ENCODE assay signal across 11 cellular contexts in the genomic region with DNA sequence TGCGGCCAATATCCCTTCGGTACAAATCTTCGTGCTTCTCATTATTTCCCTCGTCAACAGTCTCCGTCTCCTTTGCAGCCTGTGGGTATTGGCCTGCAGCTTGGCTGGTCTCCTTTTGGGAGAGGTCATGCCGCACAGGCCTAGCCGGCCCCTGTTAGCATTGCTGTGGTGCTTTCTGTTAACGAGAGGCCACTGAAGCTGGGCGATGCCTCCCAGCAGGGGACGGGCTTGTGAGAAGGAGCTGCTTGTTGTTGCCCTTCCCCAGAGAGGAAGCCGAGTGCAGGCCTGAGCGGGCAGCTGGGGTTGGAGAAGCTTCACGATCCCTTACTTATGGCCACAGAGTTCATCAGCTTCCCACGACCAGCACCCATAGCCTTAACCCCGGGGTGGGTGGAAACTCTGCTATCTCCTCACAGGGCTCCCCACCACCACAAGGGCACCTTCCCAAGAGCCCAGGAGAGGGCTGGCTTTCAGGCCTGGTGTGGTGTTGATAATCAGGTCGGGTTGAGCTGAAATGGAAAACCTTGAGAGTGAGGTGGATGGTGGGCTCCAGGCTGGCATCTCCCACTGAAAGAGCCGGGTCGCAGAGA.
A peak's percentile ranks its signal among the peaks of the same experiment; 100 is the strongest.
DNase-seq lines count a peak whose midpoint lies in the region; ATAC-seq and FAIRE-seq lines count a peak whose summit lies in the region.
"Had no signal": no experiment of that assay in that cellular context is flagged by ENCODE, and none has a peak within 500 bp of the region (broad histone marks: within the 10 kb centered on the region; RNA-seq: fewer than 3 reads in every experiment).

No MANE protein-coding gene starts in this region.

- peaks cover 84% of the 10 kb centered on the region for H3K4me1 Mint-ChIP-seq in dendritic cell treated with granulocyte-macrophage colony-stimulating factor and Interleukin-4, amounts not matched to agents 40 ng/mL and 50 ng/mL, for 4 days (ENCODE audit: low read depth)
- peaks cover 11% of the 10 kb centered on the region for H3K4me1 Mint-ChIP-seq in stimulated activated memory B cell treated with anti-CD40 and anti-IgM and Interleukin-4, amounts not matched to agents 10 μg/mL and 1 μg/mL and 100 μg/mL, for 72 hours
- peaks cover 4% of the 10 kb centered on the region for H3K4me1 Mint-ChIP-seq in activated CD8-positive, alpha-beta memory T cell treated with anti-CD3 and anti-CD28 coated beads, Interleukin-2, amount 10 ng/mL, durations not matched to agents 7 days and 5 days

- no peaks in the 10 kb centered on the region for H3K36me3 Mint-ChIP-seq in dendritic cell treated with granulocyte-macrophage colony-stimulating factor and Interleukin-4, amounts not matched to agents 40 ng/mL and 50 ng/mL, for 4 days (ENCODE audit: low read depth)
- no peaks in the 10 kb centered on the region for H3K36me3 Mint-ChIP-seq in stimulated activated memory B cell treated with anti-CD40 and anti-IgM and Interleukin-4, amounts not matched to agents 10 μg/mL and 1 μg/mL and 100 μg/mL, for 72 hours
- no peaks in the 10 kb centered on the region for H3K36me3 Mint-ChIP-seq in activated CD8-positive, alpha-beta memory T cell treated with anti-CD3 and anti-CD28 coated beads, Interleukin-2, amount 10 ng/mL, durations not matched to agents 7 days and 5 days

- H3K9me3 ChIP-seq in mesodermal cell (ENCODE audit: control insufficient read depth, low read length): no peaks in the 10 kb centered on the region

- intact Hi-C loops in dendritic cell treated with granulocyte-macrophage colony-stimulating factor and Interleukin-4, amounts not matched to agents 40 ng/mL and 50 ng/mL, for 4 days (cut with micrococcal nuclease): no loop called here

- H3K4me3 Mint-ChIP-seq in dendritic cell treated with granulocyte-macrophage colony-stimulating factor and Interleukin-4, amounts not matched to agents 40 ng/mL and 50 ng/mL, for 4 days: no peak overlapping the region
- H3K4me3 Mint-ChIP-seq in stimulated activated memory B cell treated with anti-CD40 and anti-IgM and Interleukin-4, amounts not matched to agents 10 μg/mL and 1 μg/mL and 100 μg/mL, for 72 hours: no peak overlapping the region
- H3K4me3 Mint-ChIP-seq in activated CD8-positive, alpha-beta memory T cell treated with anti-CD3 and anti-CD28 coated beads, Interleukin-2, amount 10 ng/mL, durations not matched to agents 7 days and 5 days: no peak overlapping the region

- peak overlapping the region; percentile 48 for H3K27ac Mint-ChIP-seq in dendritic cell treated with granulocyte-macrophage colony-stimulating factor and Interleukin-4, amounts not matched to agents 40 ng/mL and 50 ng/mL, for 4 days
- peak overlapping the region; percentile 39 for H3K27ac Mint-ChIP-seq in stimulated activated memory B cell treated with anti-CD40 and anti-IgM and Interleukin-4, amounts not matched to agents 10 μg/mL and 1 μg/mL and 100 μg/mL, for 72 hours
- H3K27ac Mint-ChIP-seq in activated CD8-positive, alpha-beta memory T cell treated with anti-CD3 and anti-CD28 coated beads, Interleukin-2, amount 10 ng/mL, durations not matched to agents 7 days and 5 days: no peak overlapping the region

- H3K36me3 ChIP-seq in mesodermal cell (ENCODE audit: control insufficient read depth, insufficient read depth, low read length): no peaks in the 10 kb centered on the region

- no peak overlapping the region for H3K4me3 ChIP-seq in mesodermal cell (ENCODE audit: extremely low read depth, insufficient read depth, low read length, poor library complexity, severe bottlenecking)

- no peaks in the 10 kb centered on the region for H3K9me3 Mint-ChIP-seq in dendritic cell treated with granulocyte-macrophage colony-stimulating factor and Interleukin-4, amounts not matched to agents 40 ng/mL and 50 ng/mL, for 4 days
- no peaks in the 10 kb centered on the region for H3K9me3 Mint-ChIP-seq in stimulated activated memory B cell treated with anti-CD40 and anti-IgM and Interleukin-4, amounts not matched to agents 10 μg/mL and 1 μg/mL and 100 μg/mL, for 72 hours
- H3K9me3 Mint-ChIP-seq in activated CD8-positive, alpha-beta memory T cell treated with anti-CD3 and anti-CD28 coated beads, Interleukin-2, amount 10 ng/mL, durations not matched to agents 7 days and 5 days (ENCODE audit: low read depth): no peaks in the 10 kb centered on the region

- CTCF ChIA-PET in activated CD8-positive, alpha-beta memory T cell treated with anti-CD3 and anti-CD28 coated beads, Interleukin-2, amount 10 ng/mL, durations not matched to agents 7 days and 5 days (lab: Charles Lee): no interaction called here

- FAIRE-seq in HTR-8/SVneo (lab: Jason Lieb, UNC): peak; percentile 54
- FAIRE-seq: bronchial epithelial cell had no signal

- ATAC-seq in stimulated activated memory B cell treated with anti-CD40 and anti-IgM and Interleukin-4, amounts not matched to agents 10 μg/mL and 1 μg/mL and 100 μg/mL, for 72 hours: no peak
- ATAC-seq in activated CD8-positive, alpha-beta memory T cell treated with anti-CD3 and anti-CD28 coated beads, Interleukin-2, amount 10 ng/mL, durations not matched to agents 7 days and 5 days: no peak
- ATAC-seq in GM21423 (IDR thresholded peaks at IDR 0.05; ENCODE audit: unreplicated experiment) (no peak), HG03025 (IDR thresholded peaks at IDR 0.05; ENCODE audit: low FRiP score, unreplicated experiment) (no peak), GM18907 (IDR thresholded peaks at IDR 0.05; ENCODE audit: unreplicated experiment) (no peak)

- 91% methylated on average over 8 to 15 of the region's 18 CpGs for WGBS in mesodermal cell (ENCODE audit: insufficient coverage in 2 of 2), 2 experiments

- H3K27ac ChIP-seq in mesodermal cell (ENCODE audit: low read depth, low read length, severe bottlenecking): peak overlapping the region; percentile 41

- no peaks in the 10 kb centered on the region for H3K27me3 Mint-ChIP-seq in dendritic cell treated with granulocyte-macrophage colony-stimulating factor and Interleukin-4, amounts not matched to agents 40 ng/mL and 50 ng/mL, for 4 days
- H3K27me3 Mint-ChIP-seq in stimulated activated memory B cell treated with anti-CD40 and anti-IgM and Interleukin-4, amounts not matched to agents 10 μg/mL and 1 μg/mL and 100 μg/mL, for 72 hours: no peaks in the 10 kb centered on the region
- no peaks in the 10 kb centered on the region for H3K27me3 Mint-ChIP-seq in activated CD8-positive, alpha-beta memory T cell treated with anti-CD3 and anti-CD28 coated beads, Interleukin-2, amount 10 ng/mL, durations not matched to agents 7 days and 5 days

- H3K4me1 ChIP-seq in mesodermal cell (ENCODE audit: control insufficient read depth, insufficient read depth, low read length, poor library complexity, severe bottlenecking): peaks cover 32% of the 10 kb centered on the region

- DNase-seq in HTR-8/SVneo (ENCODE audit: insufficient read length, low spot score): no peak
- no peak for DNase-seq in activated CD8-positive, alpha-beta memory T cell treated with anti-CD3 and anti-CD28 coated beads, Interleukin-2, amount 10 ng/mL, durations not matched to agents 7 days and 5 days
- DNase-seq: C1 segment of cervical spinal cord, NCI-H1436 treated with DMSO at 0.1 percent for 48 hours had no signal
